ENCODE assay signal across 18 cellular contexts in the genomic region with DNA sequence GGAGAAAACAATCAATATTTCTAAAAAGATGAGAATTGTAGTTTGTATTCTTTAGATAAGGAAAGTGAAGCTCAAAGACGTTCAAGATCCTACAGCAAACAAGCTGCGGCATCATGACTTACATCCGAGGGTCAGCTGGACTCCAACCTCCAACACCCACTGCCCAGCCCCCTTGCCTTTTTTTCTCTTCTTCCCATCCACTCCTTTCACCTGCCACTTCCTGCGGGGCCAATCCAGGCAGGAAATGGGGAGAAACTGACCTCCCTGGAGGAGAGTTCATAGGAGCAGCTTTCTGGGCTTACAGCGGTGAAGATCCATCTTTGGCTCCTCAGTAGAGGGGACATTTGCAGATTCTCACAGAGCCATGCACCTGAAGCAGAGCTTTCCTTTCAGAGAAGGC.
DNase-seq lines count a peak whose midpoint lies in the region; ATAC-seq and TF ChIP-seq lines count a peak whose summit lies in the region.
"Had no signal": no experiment of that assay in that cellular context is flagged by ENCODE, and none has a peak within 500 bp of the region (broad histone marks: within the 10 kb centered on the region; RNA-seq: fewer than 3 reads in every experiment).

No MANE protein-coding gene starts in this region.

- H2BK15ac ChIP-seq in neuronal stem cell (ENCODE audit: low read length): no peak overlapping the region

- no peak overlapping the region for H3K4ac ChIP-seq in neuronal stem cell (ENCODE audit: low read length)

- H3K4me3 ChIP-seq in right atrium auricular region (no peak overlapping the region), esophagus muscularis mucosa (no peak overlapping the region), neuronal stem cell (ENCODE audit: low read length in 2 of 2) (no peak overlapping the region)
- H3K4me3 ChIP-seq: BLaER1, GM23248 had no signal

- no peak overlapping the region for H3K9ac ChIP-seq in neuronal stem cell (ENCODE audit: low read depth, low read length, poor library complexity)
- H3K9ac ChIP-seq: BLaER1, GM23248 had no signal

- WGBS in esophagus muscularis mucosa: 77% methylated on average over 5 of the region's 5 CpGs
- WGBS in neuronal stem cell (ENCODE audit: extremely low coverage in 2 of 2, insufficient read length in 2 of 2, insufficient replicate concordance in 1 of 2), 2 donors: no CpG with 5 or more reads among the region's 5 CpGs

- intact Hi-C loops in left cardiac atrium (cut with DNase I) (no loop called here), esophagus muscularis mucosa (cut with DNase I) (no loop called here)

- H3K14ac ChIP-seq in neuronal stem cell (ENCODE audit: low read length): no peak overlapping the region

- no peak for TF ChIP-seq POLR2A in esophagus muscularis mucosa (IDR thresholded peaks at IDR 0.05; ENCODE audit: low read depth)

- no peak for TF ChIP-seq EP300 in esophagus muscularis mucosa (IDR thresholded peaks at IDR 0.05)

- no peak overlapping the region for H2BK120ac ChIP-seq in neuronal stem cell (ENCODE audit: low read depth, low read length)

- DNase-seq in right atrium auricular region (ENCODE audit: low spot score): peak; percentile 21
- DNase-seq in left cardiac atrium: no peak
- DNase-seq in esophagus muscularis mucosa (ENCODE audit: extremely low spot score): peak; percentile 87
- peak; percentile 0 for DNase-seq in mucosa of gallbladder (ENCODE audit: low spot score)
- no peak for DNase-seq in NCI-H146 (lab: John Stamatoyannopoulos, UW)
- DNase-seq in neuronal stem cell (ENCODE audit: low spot score): no peak
- DNase-seq: Caco-2; CD4-positive, CD25-positive, alpha-beta regulatory T cell; DMS153; DND-41; GM23248; H7 had no signal

- H3K27ac ChIP-seq in right atrium auricular region (no peak overlapping the region), esophagus muscularis mucosa (replicated peaks in 1 of 4) (no peak overlapping the region), neuronal stem cell (replicated peaks; ENCODE audit: low read length) (no peak overlapping the region)
- H3K27ac ChIP-seq: 22Rv1, BLaER1, C4-2B, GM23248 had no signal

- H2BK5ac ChIP-seq in neuronal stem cell (ENCODE audit: low read length): no peak overlapping the region

- ATAC-seq in left cardiac atrium: no peak
- ATAC-seq in GM21528 (IDR thresholded peaks at IDR 0.05; ENCODE audit: low FRiP score, unreplicated experiment): no peak
- ATAC-seq: CD8-positive, alpha-beta T cell; HCT116 had no signal

- no peak overlapping the region for H2BK12ac ChIP-seq in neuronal stem cell (ENCODE audit: low read length)

- H3K36me3 ChIP-seq in right atrium auricular region (no peaks in the 10 kb centered on the region), esophagus muscularis mucosa (no peaks in the 10 kb centered on the region), neuronal stem cell (replicated peaks in 1 of 2; ENCODE audit: control insufficient read depth in 2 of 2, insufficient read depth in 2 of 2, low read length in 2 of 2) (no peaks in the 10 kb centered on the region)
- H3K36me3 ChIP-seq: BLaER1 had no signal

- no peak overlapping the region for H3K18ac ChIP-seq in neuronal stem cell (ENCODE audit: low read length)

- H4K8ac ChIP-seq in neuronal stem cell (ENCODE audit: low read depth, low read length): no peak overlapping the region

- no peak overlapping the region for H4K91ac ChIP-seq in neuronal stem cell (ENCODE audit: low read depth, low read length, poor library complexity)

- no peak overlapping the region for H2AFZ ChIP-seq in neuronal stem cell (ENCODE audit: low read length)
- H2AFZ ChIP-seq: GM23248 had no signal

- no peak overlapping the region for H2AK5ac ChIP-seq in neuronal stem cell (ENCODE audit: low read depth, low read length)

- TF ChIP-seq CTCF in right atrium auricular region (IDR thresholded peaks at IDR 0.05) (no peak), esophagus muscularis mucosa (IDR thresholded peaks at IDR 0.05) (no peak)

- H3K27me3 ChIP-seq in right atrium auricular region (no peaks in the 10 kb centered on the region), esophagus muscularis mucosa (peaks cover 0 to 58% (median 0%) of the 10 kb centered on the region in 4 donors), neuronal stem cell (ENCODE audit: control insufficient read depth in 3 of 3, insufficient read depth in 3 of 3, low read depth in 1 of 3, low read length in 3 of 3) (no peaks in the 10 kb centered on the region)
- H3K27me3 ChIP-seq: BLaER1 had no signal

- no peak overlapping the region for H3K4me2 ChIP-seq in neuronal stem cell (ENCODE audit: insufficient read depth, low read length, poor library complexity, severe bottlenecking)
- H3K4me2 ChIP-seq: BLaER1 had no signal

- H3K4me1 ChIP-seq in right atrium auricular region (no peaks in the 10 kb centered on the region), esophagus muscularis mucosa (no peaks in the 10 kb centered on the region), neuronal stem cell (ENCODE audit: control insufficient read depth in 2 of 2, insufficient read depth in 1 of 2, low read depth in 1 of 2, low read length in 2 of 2) (peaks cover 0 to 2% of the 10 kb centered on the region in 2 donors)
- H3K4me1 ChIP-seq: Caco-2 had no signal

- no peaks in the 10 kb centered on the region for H3K9me3 ChIP-seq in right atrium auricular region
- H3K9me3 ChIP-seq in esophagus muscularis mucosa: no peaks in the 10 kb centered on the region
- H3K9me3 ChIP-seq in neuronal stem cell (replicated peaks in 1 of 2; ENCODE audit: control insufficient read depth in 2 of 2, insufficient read depth in 1 of 2, low read depth in 1 of 2, low read length in 2 of 2): no peaks in the 10 kb centered on the region
- H3K9me3 ChIP-seq: BLaER1, Caco-2 had no signal

- no peaks in the 10 kb centered on the region for H3K79me1 ChIP-seq in neuronal stem cell (ENCODE audit: low read depth, low read length)

- no peak overlapping the region for H3K23ac ChIP-seq in neuronal stem cell (ENCODE audit: low read depth, low read length, poor library complexity)

Comparison
In these comparisons a context has a peak if more than half of its experiments do, and no peak if none do; other contexts are left out.
1. DNase-seq: peak in right atrium auricular region (single experiment), esophagus muscularis mucosa (single experiment) and mucosa of gallbladder (single experiment); none in left cardiac atrium (single experiment), NCI-H146 (single experiment) and neuronal stem cell (single experiment).